Comparison of ENCODE assay signal across 11 cellular contexts in the genomic region with DNA sequence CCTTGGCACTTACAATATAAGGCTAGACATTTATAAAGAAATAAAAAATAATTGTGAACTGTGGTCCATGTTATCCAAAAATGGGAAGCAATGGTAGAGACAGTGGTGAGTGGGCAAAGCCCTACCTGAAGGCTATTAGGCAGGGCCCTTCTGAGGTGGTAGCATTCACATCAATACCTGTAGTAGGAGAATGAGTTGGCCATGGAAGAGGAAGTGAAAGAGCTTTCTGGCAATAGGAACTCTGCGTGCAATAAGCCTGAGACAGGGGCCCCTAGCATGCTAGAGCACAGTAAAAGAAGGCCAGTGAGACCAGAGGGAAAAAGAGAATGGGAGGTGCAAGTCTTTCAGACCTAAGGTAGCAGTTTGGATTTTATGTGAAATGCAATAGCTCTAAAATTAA.
DNase-seq lines count a peak whose midpoint lies in the region; ATAC-seq and TF ChIP-seq lines count a peak whose summit lies in the region.
"Had no signal": no experiment of that assay in that cellular context is flagged by ENCODE, and none has a peak within 500 bp of the region (broad histone marks: within the 10 kb centered on the region; RNA-seq: fewer than 3 reads in every experiment).

No MANE protein-coding gene starts in this region.

- H3K4me1 ChIP-seq in mesendoderm (ENCODE audit: control insufficient read depth, low read depth, low read length): no peaks in the 10 kb centered on the region

- no peak overlapping the region for H2BK15ac ChIP-seq in mesendoderm (replicated peaks; ENCODE audit: low read depth)

- H3K27ac Mint-ChIP-seq in type B pancreatic cell: no peak overlapping the region

- H3K79me1 ChIP-seq in mesendoderm (ENCODE audit: low read length): no peaks in the 10 kb centered on the region

- no peaks in the 10 kb centered on the region for H3K36me3 Mint-ChIP-seq in type B pancreatic cell

- TF ChIP-seq CTCF in type B pancreatic cell (conservative IDR thresholded peaks at IDR 0.05): no peak

- no peak overlapping the region for H4K5ac ChIP-seq in mesendoderm (ENCODE audit: low read length)

- H3K4me1 Mint-ChIP-seq in type B pancreatic cell (ENCODE audit: unreplicated experiment): no peaks in the 10 kb centered on the region

- WGBS in mesendoderm (ENCODE audit: extremely low coverage, insufficient coverage, low lambda C conversion rate): no CpG with 5 or more reads among the region's 1 CpG

- H3K27me3 Mint-ChIP-seq in type B pancreatic cell: peaks cover 6% of the 10 kb centered on the region

- H4K8ac ChIP-seq in mesendoderm (ENCODE audit: low read depth, low read length): no peak overlapping the region

- H3K56ac ChIP-seq in mesendoderm (ENCODE audit: low read length): no peak overlapping the region

- H3K4ac ChIP-seq in mesendoderm (ENCODE audit: low read depth, low read length): no peak overlapping the region

- no peak overlapping the region for H3K4me3 Mint-ChIP-seq in type B pancreatic cell

- no peak overlapping the region for H2BK5ac ChIP-seq in mesendoderm (ENCODE audit: low read length)

- no peak overlapping the region for H2AK5ac ChIP-seq in mesendoderm (ENCODE audit: low read length)

- peak; percentile 15 to 23 for DNase-seq in NOMO-1 (lab: John Stamatoyannopoulos, UW; ENCODE audit: unreplicated experiment in 2 of 2)
- DNase-seq in SKM-1 (lab: John Stamatoyannopoulos, UW; ENCODE audit: unreplicated experiment): no peak
- no peak for DNase-seq in stimulated activated CD4-positive, alpha-beta T cell treated with anti-CD3 and anti-CD28 coated beads, Interleukin-12 subunit alpha, Interleukin-12 subunit beta, amount 100 ng/mL, for 4 hours
- DNase-seq in mesendoderm: no peak
- DNase-seq in type B pancreatic cell (ENCODE audit: extremely low spot score, unreplicated experiment): no peak
- DNase-seq: activated CD4-positive, alpha-beta T cell treated with anti-CD3 and anti-CD28 coated beads, Interleukin-2, amount 50 U/mL, for 1 hour; activated gamma-delta T cell; NCI-H524 treated with DMSO at 0.1 percent for 48 hours had no signal

- no peaks in the 10 kb centered on the region for H3K9me3 Mint-ChIP-seq in type B pancreatic cell

- H2BK120ac ChIP-seq in mesendoderm (ENCODE audit: low read depth, low read length): no peak overlapping the region

- no peak overlapping the region for H3K23ac ChIP-seq in mesendoderm (ENCODE audit: low read length)

- no peaks in the 10 kb centered on the region for H3K36me3 ChIP-seq in mesendoderm (ENCODE audit: control insufficient read depth, insufficient read depth, low read length)

- no peak overlapping the region for H3K18ac ChIP-seq in mesendoderm (ENCODE audit: low read length)

- no peak overlapping the region for H3K27ac ChIP-seq in mesendoderm (ENCODE audit: low read depth, low read length)

- no peaks in the 10 kb centered on the region for H3K27me3 ChIP-seq in mesendoderm (ENCODE audit: insufficient read depth, low read length, poor library complexity)

- no peaks in the 10 kb centered on the region for H3K79me2 ChIP-seq in mesendoderm (ENCODE audit: control insufficient read depth, insufficient read depth, low read length)

- ATAC-seq in GM18861 (IDR thresholded peaks at IDR 0.05; ENCODE audit: unreplicated experiment) (peak; percentile 63), GM21447 (IDR thresholded peaks at IDR 0.05; ENCODE audit: unreplicated experiment) (peak; percentile 72), HG03060 (IDR thresholded peaks at IDR 0.05; ENCODE audit: low read depth, unreplicated experiment) (peak; percentile 65)

- no peak overlapping the region for H3K4me2 ChIP-seq in mesendoderm (ENCODE audit: low read length)

- H3K9ac ChIP-seq in mesendoderm (ENCODE audit: low read length): no peak overlapping the region

- no peak overlapping the region for H3K4me3 ChIP-seq in mesendoderm (ENCODE audit: low read length)

Comparison
In these comparisons a context has a peak if more than half of its experiments do, and no peak if none do; other contexts are left out.
1. DNase-seq: peak in NOMO-1 (2 of 2); none in SKM-1 (single experiment), stimulated activated CD4-positive, alpha-beta T cell treated with anti-CD3 and anti-CD28 coated beads, Interleukin-12 subunit alpha, Interleukin-12 subunit beta, amount 100 ng/mL, for 4 hours (single experiment), mesendoderm (single experiment) and type B pancreatic cell (single experiment).
2. Peak in every context shown above with its lines, with median percentiles within 50 percentile points of each other: ATAC-seq.